13 cellular contexts compared by ENCODE assay signal in the genomic region with DNA sequence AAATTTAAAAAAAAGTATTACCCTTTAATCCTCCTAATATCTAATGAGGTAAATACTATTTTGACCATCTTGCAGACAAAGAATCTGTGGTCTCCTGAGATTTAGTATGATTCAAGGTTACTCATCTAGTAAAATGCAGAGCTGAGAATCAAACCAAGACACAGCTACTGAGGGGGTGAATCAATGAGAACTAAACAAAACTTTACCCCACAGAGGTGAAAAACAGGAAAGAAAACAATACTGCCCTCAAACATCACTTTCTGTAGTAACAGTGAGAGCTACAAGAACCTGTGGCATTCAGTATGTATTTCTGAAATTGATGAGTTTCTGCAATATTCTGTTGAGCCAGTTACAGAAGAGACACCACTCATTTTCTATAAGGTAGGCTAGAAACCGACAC.
DNase-seq lines count a peak whose midpoint lies in the region; FAIRE-seq and TF ChIP-seq lines count a peak whose summit lies in the region.
"Had no signal": no experiment of that assay in that cellular context is flagged by ENCODE, and none has a peak within 500 bp of the region (broad histone marks: within the 10 kb centered on the region; RNA-seq: fewer than 3 reads in every experiment).

No MANE protein-coding gene starts in this region.

- DNase-seq in A673 (ENCODE audit: low spot score) (no peak), GM04504 (ENCODE audit: low read depth) (peak; percentile 23), RCC 7860 (ENCODE audit: low spot score) (peak; percentile 44), foreskin fibroblast (peak; percentile 52 to 76), DMS153 treated with DMSO at 0.1 percent for 48 hours (lab: John Stamatoyannopoulos, UW; ENCODE audit: unreplicated experiment) (no peak), glomerular visceral epithelial cell (ENCODE audit: extremely low spot score) (no peak), LoVo (ENCODE audit: low spot score) (no peak), NCI-H146 (lab: John Stamatoyannopoulos, UW) (no peak)
- DNase-seq: H9, left lung, PC-9 had no signal

- peaks cover 12% of the 10 kb centered on the region for H3K4me1 ChIP-seq in A673 (ENCODE audit: insufficient read depth, low read length, poor library complexity, severe bottlenecking)

- H3K4me3 ChIP-seq in A673 (ENCODE audit: low read depth, low read length, poor library complexity, severe bottlenecking) (no peak overlapping the region), foreskin fibroblast (ENCODE audit: low read depth in 1 of 2, low read length in 2 of 2) (no peak overlapping the region)
- H3K4me3 ChIP-seq: left lung, PC-9 had no signal

- CTCF ChIA-PET in A673 (lab: Charles Lee): no interaction called here

- intact Hi-C loops in A673 (cut with micrococcal nuclease; ENCODE audit: unreplicated experiment): no loop called here

- H3K36me3 ChIP-seq in A673 (ENCODE audit: insufficient read depth, low read length, poor library complexity, severe bottlenecking): peaks cover 77% of the 10 kb centered on the region

- BruUV-seq in A673 (replicated peaks; lab: Mats Ljungman, UMichigan): no TSS peak

- no peaks in the 10 kb centered on the region for H3K9me3 ChIP-seq in A673 (ENCODE audit: low read depth, low read length, poor library complexity, severe bottlenecking)
- H3K9me3 ChIP-seq: left lung had no signal

- FAIRE-seq in RCC 7860 (lab: Jason Lieb, UNC): peak; percentile 85

- POLR2A ChIA-PET in A673 (lab: Charles Lee; ENCODE audit: low non-redundant PET): interaction anchor here (0.6 to 0.7 kb wide), 2 partner anchors 9 to 16 kb away, joined by 3 read pairs; no protein-coding TSS in a partner anchor

- H3K27ac ChIP-seq in A673 (ENCODE audit: low read depth, low read length, poor library complexity, severe bottlenecking): peak overlapping the region; percentile 25
- H3K27ac ChIP-seq: C4-2B, KMS-11, left lung, PC-9 had no signal

- no peaks in the 10 kb centered on the region for H3K27me3 ChIP-seq in A673 (replicated peaks; ENCODE audit: insufficient read depth, low read depth, low read length, poor library complexity)
- H3K27me3 ChIP-seq: left lung had no signal

- TF ChIP-seq CTCF in A673 (conservative IDR thresholded peaks at IDR 0.05; ENCODE audit: low read depth, low read length): no peak
- no peak for TF ChIP-seq CTCF in foreskin fibroblast (IDR thresholded peaks at IDR 0.05; ENCODE audit: low read depth, low read length)

Comparison
In these comparisons a context has a peak if more than half of its experiments do, and no peak if none do; other contexts are left out.
1. DNase-seq: peak in GM04504 (single experiment), RCC 7860 (single experiment) and foreskin fibroblast (2 of 2); none in A673 (single experiment), DMS153 treated with DMSO at 0.1 percent for 48 hours (single experiment), glomerular visceral epithelial cell (single experiment), LoVo (single experiment) and NCI-H146 (single experiment).